ENCODE assay signal across 1 cellular context in genomic region chr17:78317817-78318400, GRCh38.
TF ChIP-seq lines count a peak whose summit lies in the region.

No MANE protein-coding gene starts in this region.

TF ChIP-seq in K562, 482 proteins besides CTCF, POLR2A, EP300 and RAD21:
- TF ChIP-seq POU5F1 (IDR thresholded peaks at IDR 0.05; ENCODE audit: borderline replicate concordance, low read depth, low read length, partially characterized antibody) (no peak), TRIM25 (IDR thresholded peaks at IDR 0.05; ENCODE audit: borderline replicate concordance) (no peak), CC2D1A (IDR thresholded peaks at IDR 0.05) (no peak), CBX1 (IDR thresholded peaks at IDR 0.05; ENCODE audit: low read depth) (no peak), ZBTB34 (CRISPR knock-in tag; IDR thresholded peaks at IDR 0.05) (no peak), NONO (IDR thresholded peaks at IDR 0.05; ENCODE audit: low read depth in 2 of 2, low read length in 1 of 2) (no peak), KHSRP (IDR thresholded peaks at IDR 0.05) (no peak), CTCFL (IDR thresholded peaks at IDR 0.05; ENCODE audit: borderline replicate concordance, insufficient read depth, low read depth, low read length, poor library complexity, severe bottlenecking) (no peak), TFAM (CRISPR knock-in tag; conservative IDR thresholded peaks at IDR 0.05) (no peak), ZNF354B (CRISPR knock-in tag; IDR thresholded peaks at IDR 0.05) (no peak), POLR3A (IDR thresholded peaks at IDR 0.05; ENCODE audit: borderline replicate concordance, extremely low read depth, insufficient read depth, insufficient read length) (no peak), XRCC5 (IDR thresholded peaks at IDR 0.05; ENCODE audit: low read depth, low read length) (no peak)
